Comparison of ENCODE assay signal across 10 cellular contexts in genomic region chr15:77030042-77030927, GRCh38. TPM values are rescaled to one million over a fixed set of nuclear protein-coding genes. Genes with fewer than 3 reads are reported as not detected.
A peak's percentile ranks its signal among the peaks of the same experiment; 100 is the strongest.
DNase-seq lines count a peak whose midpoint lies in the region; ATAC-seq, FAIRE-seq and TF ChIP-seq lines count a peak whose summit lies in the region.
"Had no signal": no experiment of that assay in that cellular context is flagged by ENCODE, and none has a peak within 500 bp of the region (broad histone marks: within the 10 kb centered on the region; RNA-seq: fewer than 3 reads in every experiment).

No MANE protein-coding gene starts in this region.

- ATAC-seq in HG03460 (IDR thresholded peaks at IDR 0.05; ENCODE audit: unreplicated experiment), result no peak

- H2BK120ac ChIP-seq in mesendoderm (ENCODE audit: low read depth, low read length), result no peak overlapping the region

- no peaks in the 10 kb centered on the region for H3K27me3 Mint-ChIP-seq in osteocyte (ENCODE audit: unreplicated experiment)

- H3K79me2 ChIP-seq in mesendoderm (ENCODE audit: control insufficient read depth, insufficient read depth, low read length), result no peaks in the 10 kb centered on the region

- no peaks in the 10 kb centered on the region for H3K36me3 Mint-ChIP-seq in osteocyte (ENCODE audit: unreplicated experiment)

- H3K4me3 Mint-ChIP-seq in osteocyte (ENCODE audit: unreplicated experiment), result no peak overlapping the region

- peak; percentile 66 for DNase-seq in D721Med (ENCODE audit: insufficient read length, low spot score)
- DNase-seq in NCI-H2171 (lab: John Stamatoyannopoulos, UW), result peak; percentile 91
- peak; percentile 66 for DNase-seq in coronary artery (ENCODE audit: low spot score)
- DNase-seq in osteocyte (ENCODE audit: extremely low spot score, unreplicated experiment), result peak; percentile 85
- no peak for DNase-seq in AG20443 (ENCODE audit: low spot score)
- DNase-seq in AG08395 (ENCODE audit: low spot score), result no peak
- no peak for DNase-seq in mesendoderm
- DNase-seq: NCI-H345 had no signal

- H2BK15ac ChIP-seq in mesendoderm (replicated peaks; ENCODE audit: low read depth), result no peak overlapping the region

- no peak overlapping the region for H3K4ac ChIP-seq in mesendoderm (ENCODE audit: low read depth, low read length)

- no peak overlapping the region for H3K56ac ChIP-seq in mesendoderm (ENCODE audit: low read length)

- no peak overlapping the region for H3K4me2 ChIP-seq in mesendoderm (ENCODE audit: low read length)

- H3K36me3 ChIP-seq in mesendoderm (ENCODE audit: control insufficient read depth, insufficient read depth, low read length), result no peaks in the 10 kb centered on the region

- H2AK5ac ChIP-seq in mesendoderm (ENCODE audit: low read length), result no peak overlapping the region

- no peak overlapping the region for H3K27ac Mint-ChIP-seq in osteocyte (ENCODE audit: unreplicated experiment)

- H4K5ac ChIP-seq in mesendoderm (ENCODE audit: low read length), result no peak overlapping the region

- TF ChIP-seq CTCF in D721Med (IDR thresholded peaks at IDR 0.05; ENCODE audit: insufficient read depth, missing control alignments) (no peak), coronary artery (IDR thresholded peaks at IDR 0.05) (no peak), osteocyte (IDR thresholded peaks at IDR 0.05) (no peak)

- H3K9ac ChIP-seq in mesendoderm (ENCODE audit: low read length), result no peak overlapping the region

- no peak overlapping the region for H3K18ac ChIP-seq in mesendoderm (ENCODE audit: low read length)

- H3K4me3 ChIP-seq in coronary artery (no peak overlapping the region), mesendoderm (ENCODE audit: low read length) (no peak overlapping the region)

- no peak overlapping the region for H3K27ac ChIP-seq in coronary artery
- no peak overlapping the region for H3K27ac ChIP-seq in mesendoderm (ENCODE audit: low read depth, low read length)

- no peaks in the 10 kb centered on the region for H3K4me1 ChIP-seq in mesendoderm (ENCODE audit: control insufficient read depth, low read depth, low read length)

- no CpG with 5 or more reads among the region's 22 CpGs for WGBS in mesendoderm (ENCODE audit: extremely low coverage, insufficient coverage, low lambda C conversion rate)

- peaks cover 18% of the 10 kb centered on the region for H3K4me1 Mint-ChIP-seq in osteocyte (ENCODE audit: unreplicated experiment)

- no peaks in the 10 kb centered on the region for H3K27me3 ChIP-seq in mesendoderm (ENCODE audit: insufficient read depth, low read length, poor library complexity)

- no peak overlapping the region for H2BK5ac ChIP-seq in mesendoderm (ENCODE audit: low read length)

- no peaks in the 10 kb centered on the region for H3K79me1 ChIP-seq in mesendoderm (ENCODE audit: low read length)

- no peak overlapping the region for H3K23ac ChIP-seq in mesendoderm (ENCODE audit: low read length)

- no peak for FAIRE-seq in D721Med (lab: Jason Lieb, UNC)

- H3K9me3 Mint-ChIP-seq in osteocyte (ENCODE audit: unreplicated experiment), result no peaks in the 10 kb centered on the region

- no peak overlapping the region for H4K8ac ChIP-seq in mesendoderm (ENCODE audit: low read depth, low read length)

RNA-seq across cellular contexts. Expression of gene PSTPIP1, which starts 35.4 kb away (rescaled TPM):
- total RNA-seq in osteocyte, result not detected in 2 replicates
- 0.14 TPM for polyA plus RNA-seq in mesendoderm (2013, experiment 1 of 2)
- 0.38 TPM for polyA plus RNA-seq in mesendoderm (2013, experiment 2 of 2)
- total RNA-seq: renal cortical epithelial cell had no signal

RNA-seq across cellular contexts. Expression of gene TSPAN3, which starts 40.6 kb away (rescaled TPM):
- 262 and 296 TPM in 2 replicates for total RNA-seq in osteocyte
- polyA plus RNA-seq in mesendoderm (2013, experiment 1 of 2), result 89.3 TPM
- polyA plus RNA-seq in mesendoderm (2013, experiment 2 of 2), result 88.4 TPM

Comparison
In these comparisons a context has a peak if more than half of its experiments do, and no peak if none do; other contexts are left out.
1. DNase-seq: peak in D721Med (single experiment), NCI-H2171 (single experiment), coronary artery (single experiment) and osteocyte (single experiment); none in AG20443 (single experiment), AG08395 (single experiment) and mesendoderm (single experiment).